ENCODE assay signal across 20 cellular contexts in genomic region chr6:158778005-158778527, GRCh38. TPM values are rescaled to one million over a fixed set of nuclear protein-coding genes. Genes with fewer than 3 reads are reported as not detected.
DNase-seq lines count a peak whose midpoint lies in the region; ATAC-seq and TF ChIP-seq lines count a peak whose summit lies in the region.
"Had no signal": no experiment of that assay in that cellular context is flagged by ENCODE, and none has a peak within 500 bp of the region (broad histone marks: within the 10 kb centered on the region; RNA-seq: fewer than 3 reads in every experiment).

No MANE protein-coding gene starts in this region.

- intact Hi-C loops in Right ventricle myocardium inferior (cut with DNase I) (no loop called here), cardiac septum (cut with DNase I) (no loop called here), transverse colon (cut with DNase I; ENCODE audit: low total_unique reads) (no loop called here)

- no peak overlapping the region for H3K4me3 ChIP-seq in mesendoderm (ENCODE audit: low read length)
- H3K4me3 ChIP-seq in transverse colon, result no peak overlapping the region
- H3K4me3 ChIP-seq: heart right ventricle, lower lobe of right lung, pancreas, testis had no signal

- peaks cover 22% of the 10 kb centered on the region for H3K79me2 ChIP-seq in mesendoderm (ENCODE audit: control insufficient read depth, insufficient read depth, low read length)

- H3K4me2 ChIP-seq in mesendoderm (ENCODE audit: low read length), result no peak overlapping the region

- ATAC-seq in Right ventricle myocardium inferior (peak; percentile 49), T-helper 17 cell (no peak)
- ATAC-seq: CD8-positive, alpha-beta T cell; lower lobe of right lung; pancreas; sciatic nerve had no signal

- H3K4me1 Mint-ChIP-seq in T-helper 17 cell, result peaks cover 46% of the 10 kb centered on the region
- H3K4me1 Mint-ChIP-seq in glutamatergic neuron (ENCODE audit: low read depth, unreplicated experiment), result peaks cover 22% of the 10 kb centered on the region

- no peaks in the 10 kb centered on the region for H3K9me3 ChIP-seq in T-helper 17 cell (ENCODE audit: control insufficient read depth, low read length, poor library complexity, severe bottlenecking)
- H3K9me3 ChIP-seq in transverse colon, result no peaks in the 10 kb centered on the region
- H3K9me3 ChIP-seq: heart right ventricle, lower lobe of right lung, pancreas, testis had no signal

- no CpG with 5 or more reads among the region's 6 CpGs for WGBS in mesendoderm (ENCODE audit: extremely low coverage, insufficient coverage, low lambda C conversion rate)
- 45 to 62% methylated on average over 4 to 6 of the region's 6 CpGs for WGBS in transverse colon (ENCODE audit: low coverage in 1 of 2), 2 donors

- TF ChIP-seq POLR2A in transverse colon (IDR thresholded peaks at IDR 0.05), result no peak

- peak overlapping the region; percentile 45 for H3K56ac ChIP-seq in mesendoderm (ENCODE audit: low read length)

- no peak overlapping the region for H2BK15ac ChIP-seq in mesendoderm (replicated peaks; ENCODE audit: low read depth)

- no peak for TF ChIP-seq EP300 in transverse colon (IDR thresholded peaks at IDR 0.05; ENCODE audit: low read depth)

- H3K9ac ChIP-seq in mesendoderm (ENCODE audit: low read length), result no peak overlapping the region

- H3K36me3 ChIP-seq in mesendoderm (ENCODE audit: control insufficient read depth, insufficient read depth, low read length), result peaks cover 11% of the 10 kb centered on the region
- peaks cover 0 to 31% (median 13%) of the 10 kb centered on the region in 4 donors for H3K36me3 ChIP-seq in transverse colon

- H3K4me1 ChIP-seq in mesendoderm (ENCODE audit: control insufficient read depth, low read depth, low read length) (peaks cover 15% of the 10 kb centered on the region), transverse colon (peaks cover 7 to 64% (median 33%) of the 10 kb centered on the region in 4 donors)
- H3K4me1 ChIP-seq: testis had no signal

- no peak overlapping the region for H2BK120ac ChIP-seq in mesendoderm (ENCODE audit: low read depth, low read length)

- H4K5ac ChIP-seq in mesendoderm (ENCODE audit: low read length), result no peak overlapping the region

- no peak overlapping the region for H2BK5ac ChIP-seq in mesendoderm (ENCODE audit: low read length)

- H3K4ac ChIP-seq in mesendoderm (ENCODE audit: low read depth, low read length), result no peak overlapping the region

- H2AK5ac ChIP-seq in mesendoderm (ENCODE audit: low read length), result no peak overlapping the region

- no peaks in the 10 kb centered on the region for H3K27me3 ChIP-seq in mesendoderm (ENCODE audit: insufficient read depth, low read length, poor library complexity)
- H3K27me3 ChIP-seq in transverse colon, result no peaks in the 10 kb centered on the region
- H3K27me3 ChIP-seq: heart right ventricle, pancreas, testis had no signal

- H3K4me3 Mint-ChIP-seq in T-helper 17 cell, result peak overlapping the region; percentile 80
- H3K4me3 Mint-ChIP-seq in glutamatergic neuron (ENCODE audit: unreplicated experiment), result no peak overlapping the region
- H3K4me3 Mint-ChIP-seq: brain; CD8-positive, alpha-beta T cell; dendritic cell treated with granulocyte-macrophage colony-stimulating factor and Interleukin-4, amounts not matched to agents 40 ng/mL and 50 ng/mL, for 4 days had no signal

- no peak overlapping the region for H4K8ac ChIP-seq in mesendoderm (ENCODE audit: low read depth, low read length)

- H3K27ac Mint-ChIP-seq in T-helper 17 cell (peak overlapping the region; percentile 97), glutamatergic neuron (ENCODE audit: unreplicated experiment) (no peak overlapping the region)
- H3K27ac Mint-ChIP-seq: dendritic cell treated with granulocyte-macrophage colony-stimulating factor and Interleukin-4, amounts not matched to agents 40 ng/mL and 50 ng/mL, for 4 days had no signal

- no peaks in the 10 kb centered on the region for H3K27me3 Mint-ChIP-seq in T-helper 17 cell
- peaks cover 8% of the 10 kb centered on the region for H3K27me3 Mint-ChIP-seq in glutamatergic neuron (ENCODE audit: unreplicated experiment)
- H3K27me3 Mint-ChIP-seq: brain; dendritic cell treated with granulocyte-macrophage colony-stimulating factor and Interleukin-4, amounts not matched to agents 40 ng/mL and 50 ng/mL, for 4 days had no signal

- DNase-seq in Right ventricle myocardium inferior (ENCODE audit: missing footprints), result no peak
- no peak for DNase-seq in cardiac septum (ENCODE audit: low spot score)
- DNase-seq in T-helper 17 cell, result no peak
- no peak for DNase-seq in mesendoderm
- peak; percentile 52 for DNase-seq in transverse colon
- no peak for DNase-seq in GM13976 (ENCODE audit: low spot score)
- DNase-seq in glutamatergic neuron, result no peak
- DNase-seq: activated CD8-positive, alpha-beta memory T cell treated with anti-CD3 and anti-CD28 coated beads, Interleukin-2, amount 50 U/mL, for 48 hours; CD8-positive, alpha-beta T cell; DMS53; HCEC 1CT; heart right ventricle; lower lobe of right lung; MV-4-11; NCI-H1694; pancreas; testis had no signal

- H3K36me3 Mint-ChIP-seq in T-helper 17 cell (ENCODE audit: low read depth) (peaks cover 22% of the 10 kb centered on the region), glutamatergic neuron (ENCODE audit: unreplicated experiment) (no peaks in the 10 kb centered on the region)

- H3K9me3 Mint-ChIP-seq in glutamatergic neuron (ENCODE audit: unreplicated experiment), result peaks cover 4% of the 10 kb centered on the region
- H3K9me3 Mint-ChIP-seq: brain; CD8-positive, alpha-beta T cell; dendritic cell treated with granulocyte-macrophage colony-stimulating factor and Interleukin-4, amounts not matched to agents 40 ng/mL and 50 ng/mL, for 4 days had no signal

- H3K18ac ChIP-seq in mesendoderm (ENCODE audit: low read length), result no peak overlapping the region

- in situ Hi-C loops in transverse colon (cut with MboI; ENCODE audit: low pct_ligation_motif_present in 1 of 4, low pct_unique_long_range_greater_than_20kb in 1 of 4, low sequenced_read_pairs in 3 of 4), result no loop called here
- in situ Hi-C loops in GM13976 (cut with MboI; ENCODE audit: low sequenced_read_pairs, unreplicated experiment), result no loop called here

- H3K79me1 ChIP-seq in mesendoderm (ENCODE audit: low read length), result peaks cover 24% of the 10 kb centered on the region

- TF ChIP-seq CTCF in transverse colon (IDR thresholded peaks at IDR 0.05) (no peak), GM13976 (IDR thresholded peaks at IDR 0.05; ENCODE audit: borderline replicate concordance, control extremely low read depth, extremely low read depth, insufficient read depth, missing control alignments) (no peak), glutamatergic neuron (IDR thresholded peaks at IDR 0.05; ENCODE audit: partially characterized antibody, unreplicated experiment) (no peak)

- no peak overlapping the region for H3K27ac ChIP-seq in mesendoderm (ENCODE audit: low read depth, low read length)
- peak overlapping the region; percentile 56 to 71 (median 69) for H3K27ac ChIP-seq in transverse colon
- H3K27ac ChIP-seq: heart right ventricle, lower lobe of right lung, pancreas, testis had no signal

- no peak overlapping the region for H3K23ac ChIP-seq in mesendoderm (ENCODE audit: low read length)

RNA-seq across cellular contexts. Expression of gene EZR, which starts 41.1 kb away (rescaled TPM):
- total RNA-seq in Right ventricle myocardium inferior, result 203 TPM
- 141 TPM for total RNA-seq in cardiac septum
- total RNA-seq in T-helper 17 cell, result 100 to 1,000 TPM; 341 to 361 TPM
- polyA plus RNA-seq in mesendoderm (2013, experiment 1 of 2), result 145 TPM
- 153 TPM for polyA plus RNA-seq in mesendoderm (2013, experiment 2 of 2)
- total RNA-seq in transverse colon, result 100 to 1,000 TPM; 149 to 430 (median 319) TPM
- total RNA-seq in glutamatergic neuron (ENCODE audit: unreplicated experiment), result 272 TPM
